Comparison of ENCODE assay signal across 19 cellular contexts in the genomic region with DNA sequence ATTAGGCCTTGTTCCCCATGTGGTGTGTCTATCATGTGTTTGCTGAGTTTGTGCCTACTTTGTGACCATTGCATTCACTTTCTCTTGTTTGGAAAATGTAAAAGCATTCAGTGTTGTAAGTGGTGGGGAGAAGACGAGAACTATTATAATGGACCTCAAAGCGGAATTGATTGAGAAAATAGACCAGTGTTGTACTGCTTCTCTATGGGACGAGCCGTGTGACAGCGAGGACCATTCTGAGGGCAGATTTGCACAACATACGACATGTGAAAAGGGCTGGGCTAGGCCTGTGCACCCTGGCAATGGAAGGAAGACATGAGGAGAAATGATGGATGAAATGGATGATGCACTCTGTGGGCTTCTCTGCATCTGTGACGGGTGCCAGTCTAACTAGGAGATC.
"Had no signal": no experiment of that assay in that cellular context is flagged by ENCODE, and none has a peak within 500 bp of the region (broad histone marks: within the 10 kb centered on the region; RNA-seq: fewer than 3 reads in every experiment).

No MANE protein-coding gene starts in this region.

- H3K4me1 Mint-ChIP-seq: nephron had no signal

- H3K27ac ChIP-seq: epithelial cell of prostate, esophagus muscularis mucosa, gastrocnemius medialis, heart right ventricle, left ventricle myocardium inferior, lower lobe of right lung, neutrophil, right atrium auricular region, testis, tibial nerve had no signal

- ATAC-seq: effector memory CD8-positive, alpha-beta T cell; gastrocnemius medialis; heart right ventricle; lower lobe of right lung had no signal

- H3K4me1 ChIP-seq: esophagus muscularis mucosa, gastrocnemius medialis, heart right ventricle, left ventricle myocardium inferior, lower lobe of right lung, right atrium auricular region, testis, tibial nerve had no signal

- H3K4me3 ChIP-seq: esophagus muscularis mucosa, gastrocnemius medialis, heart right ventricle, left ventricle myocardium inferior, lower lobe of right lung, right atrium auricular region, testis, tibial nerve had no signal

- H3K9me3 Mint-ChIP-seq: effector memory CD8-positive, alpha-beta T cell; nephron had no signal

- H3K4me3 Mint-ChIP-seq: effector memory CD8-positive, alpha-beta T cell; naive B cell; nephron had no signal

- H3K27me3 ChIP-seq: right atrium auricular region, testis had no signal

- H3K27ac Mint-ChIP-seq: effector memory CD8-positive, alpha-beta T cell; nephron had no signal

- H3K36me3 Mint-ChIP-seq: naive B cell had no signal

- H3K9me3 ChIP-seq: esophagus muscularis mucosa, gastrocnemius medialis, heart right ventricle, left ventricle myocardium inferior, lower lobe of right lung, neutrophil, right atrium auricular region, testis, tibial nerve had no signal

- DNase-seq: central memory CD4-positive, alpha-beta T cell; effector memory CD8-positive, alpha-beta T cell; gastrocnemius medialis; heart right ventricle; islet precursor cell; left ventricle myocardium inferior; lower lobe of right lung; mesenchymal stem cell; naive B cell; small intestine; stimulated activated CD4-positive, alpha-beta T cell treated with anti-CD3 and anti-CD28 coated beads, Interleukin-2, amount 100 ng/mL, for 48 hours; stimulated activated naive CD4-positive, alpha-beta T cell treated with Interleukin-2 at 50 U/mL for 16 hours; testis had no signal

- H3K36me3 ChIP-seq: esophagus muscularis mucosa, gastrocnemius medialis, heart right ventricle, left ventricle myocardium inferior, lower lobe of right lung, neutrophil, right atrium auricular region, tibial nerve had no signal
